In genomic region chr9:14633148-14633547, GRCh38 we compare ENCODE assay signal across 24 cellular contexts.
"Had no signal": no experiment of that assay in that cellular context is flagged by ENCODE, and none has a peak within 500 bp of the region (broad histone marks: within the 10 kb centered on the region; RNA-seq: fewer than 3 reads in every experiment).

No MANE protein-coding gene starts in this region.

- H3K27ac Mint-ChIP-seq: activated CD4-positive, alpha-beta memory T cell treated with anti-CD3 and anti-CD28 coated beads for 36 hours; activated CD4-positive, alpha-beta T cell treated with anti-CD3 and anti-CD28 coated beads, Interleukin-2, amount 10 ng/mL, durations not matched to agents 7 days and 5 days; activated naive CD4-positive, alpha-beta T cell treated with anti-CD3 and anti-CD28 coated beads, Interleukin-2, amount 50 U/mL, for 72 hours; activated naive CD8-positive, alpha-beta T cell treated with anti-CD3 and anti-CD28 coated beads, Interleukin-2, amount 50 U/mL, for 24 hours; T-helper 1 cell treated with Interleukin-12 subunit alpha and Interleukin-12 subunit beta and Interleukin-4 antibody, amounts not matched to agents 30 μg/mL and 1 μg/mL, for 36 hours had no signal

- H3K9me3 ChIP-seq: ascending aorta, body of pancreas had no signal

- FAIRE-seq: bronchial epithelial cell, RCC 7860 had no signal

- H3K27me3 Mint-ChIP-seq: activated CD4-positive, alpha-beta memory T cell treated with anti-CD3 and anti-CD28 coated beads for 36 hours; activated CD4-positive, alpha-beta T cell treated with anti-CD3 and anti-CD28 coated beads, Interleukin-2, amount 10 ng/mL, durations not matched to agents 7 days and 5 days; activated naive CD8-positive, alpha-beta T cell treated with anti-CD3 and anti-CD28 coated beads, Interleukin-2, amount 50 U/mL, for 24 hours; central memory CD8-positive, alpha-beta T cell had no signal

- DNase-seq: activated CD4-positive, alpha-beta memory T cell treated with anti-CD3 and anti-CD28 coated beads for 36 hours; activated CD4-positive, alpha-beta T cell treated with anti-CD3 and anti-CD28 coated beads, Interleukin-2, amount 10 ng/mL, durations not matched to agents 7 days and 5 days; activated CD4-positive, CD25-positive, alpha-beta regulatory T cell; activated CD8-positive, alpha-beta memory T cell treated with anti-CD3 and anti-CD28 coated beads for 24 hours; activated effector memory CD4-positive, alpha-beta T cell treated with anti-CD3 and anti-CD28 coated beads, Interleukin-2, amount 50 U/mL, for 16 hours; activated naive CD4-positive, alpha-beta T cell treated with Interleukin-2 at 50 U/mL for 16 hours; activated naive CD8-positive, alpha-beta T cell treated with anti-CD3 and anti-CD28 coated beads, Interleukin-2, amount 50 U/mL, for 24 hours; activated T-cell treated with anti-CD3 and anti-CD28 coated beads, Interleukin-2, amount 50 U/mL, for 4 hours; amniotic stem cell; Karpas-422; NCI-H146; NCI-H187 treated with DMSO at 0.1 percent for 48 hours; NCI-H2081 treated with DMSO at 0.1 percent for 48 hours; NCI-H446; NCI-H524; PC-3; SHP77 treated with DMSO at 0.1 percent for 48 hours had no signal

- H3K4me3 Mint-ChIP-seq: activated CD4-positive, alpha-beta memory T cell treated with anti-CD3 and anti-CD28 coated beads for 36 hours; activated CD4-positive, alpha-beta T cell treated with anti-CD3 and anti-CD28 coated beads, Interleukin-2, amount 10 ng/mL, durations not matched to agents 7 days and 5 days; activated naive CD8-positive, alpha-beta T cell treated with anti-CD3 and anti-CD28 coated beads, Interleukin-2, amount 50 U/mL, for 24 hours; activated T-cell treated with anti-CD3 and anti-CD28 coated beads, Interleukin-2, amount 50 U/mL, for 4 hours; central memory CD8-positive, alpha-beta T cell; T-helper 1 cell treated with Interleukin-12 subunit alpha and Interleukin-12 subunit beta and Interleukin-4 antibody, amounts not matched to agents 30 μg/mL and 1 μg/mL, for 36 hours had no signal

- H3K4me1 ChIP-seq: ascending aorta, body of pancreas had no signal

- H3K27me3 ChIP-seq: ascending aorta, body of pancreas had no signal

- H3K27ac ChIP-seq: ascending aorta, body of pancreas had no signal

- ATAC-seq: activated naive CD4-positive, alpha-beta T cell treated with anti-CD3 and anti-CD28 coated beads, Interleukin-2, amount 50 U/mL, for 72 hours; activated naive CD8-positive, alpha-beta T cell treated with anti-CD3 and anti-CD28 coated beads, Interleukin-2, amount 50 U/mL, for 24 hours; activated T-cell treated with anti-CD3 and anti-CD28 coated beads, Interleukin-2, amount 50 U/mL, for 4 hours; body of pancreas; PC-3 had no signal

- H3K4me3 ChIP-seq: ascending aorta, body of pancreas had no signal

- H3K4me1 Mint-ChIP-seq: activated CD4-positive, alpha-beta T cell treated with anti-CD3 and anti-CD28 coated beads, Interleukin-2, amount 10 ng/mL, durations not matched to agents 7 days and 5 days; activated naive CD8-positive, alpha-beta T cell treated with anti-CD3 and anti-CD28 coated beads, Interleukin-2, amount 50 U/mL, for 24 hours had no signal

- H3K9me3 Mint-ChIP-seq: activated CD4-positive, alpha-beta memory T cell treated with anti-CD3 and anti-CD28 coated beads for 36 hours; activated CD4-positive, alpha-beta T cell treated with anti-CD3 and anti-CD28 coated beads, Interleukin-2, amount 10 ng/mL, durations not matched to agents 7 days and 5 days; activated naive CD4-positive, alpha-beta T cell treated with anti-CD3 and anti-CD28 coated beads, Interleukin-2, amount 50 U/mL, for 72 hours; activated T-cell treated with anti-CD3 and anti-CD28 coated beads, Interleukin-2, amount 50 U/mL, for 4 hours; central memory CD8-positive, alpha-beta T cell; T-helper 1 cell treated with Interleukin-12 subunit alpha and Interleukin-12 subunit beta and Interleukin-4 antibody, amounts not matched to agents 30 μg/mL and 1 μg/mL, for 36 hours had no signal
